19 cellular contexts compared by ENCODE assay signal in the genomic region with DNA sequence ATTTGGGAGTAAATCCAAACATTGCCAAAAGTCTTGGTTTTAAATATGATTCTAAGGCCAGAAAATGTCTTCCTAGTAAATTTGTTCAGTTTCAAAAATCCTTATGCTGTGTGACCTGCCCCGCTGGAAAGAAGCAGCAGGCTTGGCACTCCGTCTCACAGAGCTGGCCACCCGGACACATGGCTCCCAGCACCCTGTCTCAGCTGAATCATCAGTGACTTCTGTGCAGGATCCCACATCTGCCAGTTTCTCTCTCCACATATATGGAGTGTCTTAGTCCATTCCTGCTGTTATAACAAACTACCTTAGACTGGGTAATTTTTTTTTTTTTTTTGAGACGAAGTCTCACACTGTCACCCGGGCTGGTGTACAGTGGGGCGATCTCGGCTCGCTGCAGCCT.
DNase-seq lines count a peak whose midpoint lies in the region; ATAC-seq, FAIRE-seq and TF ChIP-seq lines count a peak whose summit lies in the region.
"Had no signal": no experiment of that assay in that cellular context is flagged by ENCODE, and none has a peak within 500 bp of the region (broad histone marks: within the 10 kb centered on the region; RNA-seq: fewer than 3 reads in every experiment).

No MANE protein-coding gene starts in this region.

- POLR2A ChIA-PET in Caco-2 (lab: Charles Lee), result no interaction called here

- no peak overlapping the region for H3K27ac Mint-ChIP-seq in natural killer cell treated with Interleukin-12 subunit alpha and Interleukin-12 subunit beta and Interleukin-15 and Interleukin-18, amount 100 ng/mL, for 72 hours
- H3K27ac Mint-ChIP-seq in natural killer cell, result no peak overlapping the region
- no peak overlapping the region for H3K27ac Mint-ChIP-seq in Caco-2 (ENCODE audit: unreplicated experiment)
- H3K27ac Mint-ChIP-seq: CD4-positive, alpha-beta T cell; HFFc6 had no signal

- intact Hi-C loops in natural killer cell (cut with micrococcal nuclease) (no loop called here), pancreas (cut with DNase I) (no loop called here), Caco-2 (cut with micrococcal nuclease; ENCODE audit: unreplicated experiment) (no loop called here)

- H3K36me3 Mint-ChIP-seq in natural killer cell treated with Interleukin-12 subunit alpha and Interleukin-12 subunit beta and Interleukin-15 and Interleukin-18, amount 100 ng/mL, for 72 hours, result no peaks in the 10 kb centered on the region
- H3K36me3 Mint-ChIP-seq in natural killer cell, result no peaks in the 10 kb centered on the region
- H3K36me3 Mint-ChIP-seq in Caco-2 (ENCODE audit: insufficient read depth, unreplicated experiment), result peaks cover 26% of the 10 kb centered on the region

- no peaks in the 10 kb centered on the region for H3K9me3 Mint-ChIP-seq in natural killer cell treated with Interleukin-12 subunit alpha and Interleukin-12 subunit beta and Interleukin-15 and Interleukin-18, amount 100 ng/mL, for 72 hours
- no peaks in the 10 kb centered on the region for H3K9me3 Mint-ChIP-seq in natural killer cell
- no peaks in the 10 kb centered on the region for H3K9me3 Mint-ChIP-seq in Caco-2 (ENCODE audit: unreplicated experiment)
- H3K9me3 Mint-ChIP-seq: CD4-positive, alpha-beta T cell; HFFc6 had no signal

- H3K9me3 ChIP-seq in pancreas (no peaks in the 10 kb centered on the region), Caco-2 (no peaks in the 10 kb centered on the region)

- no peak for FAIRE-seq in pancreas (lab: Jason Lieb, UNC)
- FAIRE-seq: GM12892, GM18507 had no signal

- TF ChIP-seq CTCF in natural killer cell (IDR thresholded peaks at IDR 0.05) (no peak), VCaP (conservative IDR thresholded peaks at IDR 0.05) (no peak), pancreas (IDR thresholded peaks at IDR 0.05) (no peak), Caco-2 (IDR thresholded peaks at IDR 0.05; ENCODE audit: insufficient read depth in 1 of 2, low read depth in 1 of 2, low read length in 1 of 2, severe bottlenecking in 1 of 2, unreplicated experiment in 1 of 2) (no peak)

- H3K4me1 ChIP-seq in pancreas (peaks cover 13 to 22% (median 13%) of the 10 kb centered on the region in 3 donors), Caco-2 (peaks cover 10% of the 10 kb centered on the region; the same call in 1 of the 2 replicates)

- H3K4me3 Mint-ChIP-seq in natural killer cell treated with Interleukin-12 subunit alpha and Interleukin-12 subunit beta and Interleukin-15 and Interleukin-18, amount 100 ng/mL, for 72 hours, result no peak overlapping the region
- no peak overlapping the region for H3K4me3 Mint-ChIP-seq in natural killer cell
- no peak overlapping the region for H3K4me3 Mint-ChIP-seq in Caco-2 (ENCODE audit: unreplicated experiment)
- H3K4me3 Mint-ChIP-seq: CD4-positive, alpha-beta T cell; HFFc6 had no signal

- peak; percentile 44 for DNase-seq in natural killer cell treated with Interleukin-12 subunit alpha and Interleukin-12 subunit beta and Interleukin-15 and Interleukin-18, amount 100 ng/mL, for 72 hours (ENCODE audit: low spot score)
- no peak for DNase-seq in natural killer cell
- no peak for DNase-seq in pancreas
- no peak for DNase-seq in Caco-2
- DNase-seq in NCI-H345 (lab: John Stamatoyannopoulos, UW), result no peak
- DNase-seq: AML-193; CD4-positive, alpha-beta T cell; DMS153; DMS79; GDM1; GOT3; H7; HFFc6 had no signal

- H3K4me1 Mint-ChIP-seq in natural killer cell treated with Interleukin-12 subunit alpha and Interleukin-12 subunit beta and Interleukin-15 and Interleukin-18, amount 100 ng/mL, for 72 hours (ENCODE audit: low read depth in 2 of 2), result peaks cover 5 to 8% of the 10 kb centered on the region in 2 donors
- H3K4me1 Mint-ChIP-seq in natural killer cell (peaks cover 5 to 13% of the 10 kb centered on the region in 2 donors), Caco-2 (ENCODE audit: low read depth, unreplicated experiment) (peaks cover 9% of the 10 kb centered on the region)

- H3K27ac ChIP-seq in VCaP (peak overlapping the region; percentile 5; the same call in 1 of the 2 replicates), pancreas (peak overlapping the region in 3 of 4 donors; percentile 11 to 20 (median 19))
- H3K27ac ChIP-seq: C4-2B, HL-60 had no signal

- no peak overlapping the region for H3K4me3 ChIP-seq in pancreas
- no peak overlapping the region for H3K4me3 ChIP-seq in Caco-2 (ENCODE audit: low read depth, low read length)

- H3K36me3 ChIP-seq in pancreas, result no peaks in the 10 kb centered on the region
- H3K36me3 ChIP-seq in Caco-2 (ENCODE audit: control insufficient read depth, insufficient read depth, low read length), result no peaks in the 10 kb centered on the region

- H3K27me3 ChIP-seq in pancreas (no peaks in the 10 kb centered on the region), Caco-2 (replicated peaks; ENCODE audit: control insufficient read depth, insufficient read depth, low read length) (no peaks in the 10 kb centered on the region)

- no peaks in the 10 kb centered on the region for H3K27me3 Mint-ChIP-seq in natural killer cell treated with Interleukin-12 subunit alpha and Interleukin-12 subunit beta and Interleukin-15 and Interleukin-18, amount 100 ng/mL, for 72 hours
- no peaks in the 10 kb centered on the region for H3K27me3 Mint-ChIP-seq in natural killer cell (ENCODE audit: low read depth in 2 of 2)
- H3K27me3 Mint-ChIP-seq in Caco-2 (ENCODE audit: insufficient read depth, unreplicated experiment), result no peaks in the 10 kb centered on the region
- H3K27me3 Mint-ChIP-seq: CD4-positive, alpha-beta T cell had no signal

- CTCF ChIA-PET in Caco-2 (lab: Charles Lee), result no interaction called here

- no peak for ATAC-seq in natural killer cell treated with Interleukin-12 subunit alpha and Interleukin-12 subunit beta and Interleukin-15 and Interleukin-18, amount 100 ng/mL, for 72 hours
- no peak for ATAC-seq in natural killer cell
- no peak for ATAC-seq in pancreas
- ATAC-seq: HCT116 had no signal

- BruUV-seq in Caco-2 (replicated peaks; lab: Mats Ljungman, UMichigan), result no TSS peak

- WGBS in pancreas, 2 donors, result 83% methylated on average over 8 of the region's 8 CpGs
